9 cellular contexts compared by ENCODE assay signal in genomic region chr20:23125625-23126191, GRCh38. TPM values are rescaled to one million over a fixed set of nuclear protein-coding genes. Genes with fewer than 3 reads are reported as not detected.
DNase-seq lines count a peak whose midpoint lies in the region; ATAC-seq and TF ChIP-seq lines count a peak whose summit lies in the region.
"Had no signal": no experiment of that assay in that cellular context is flagged by ENCODE, and none has a peak within 500 bp of the region (broad histone marks: within the 10 kb centered on the region; RNA-seq: fewer than 3 reads in every experiment).

No MANE protein-coding gene starts in this region.

- no peak overlapping the region for H3K27ac Mint-ChIP-seq in endodermal cell
- H3K27ac Mint-ChIP-seq in activated T-helper 1 cell treated with anti-CD3 and anti-CD28 coated beads, Interleukin-12 subunit alpha, Interleukin-12 subunit beta, Interleukin-2, Interleukin-4 antibody, amounts not matched to agents 30 ng/mL and 10 ng/mL and 1 ng/mL, durations not matched to agents 14 hours and 24 hours and 36 hours = no peak overlapping the region

- H3K36me3 Mint-ChIP-seq in endodermal cell (ENCODE audit: low read depth) = no peaks in the 10 kb centered on the region
- H3K36me3 Mint-ChIP-seq in activated T-helper 1 cell treated with anti-CD3 and anti-CD28 coated beads, Interleukin-12 subunit alpha, Interleukin-12 subunit beta, Interleukin-2, Interleukin-4 antibody, amounts not matched to agents 30 ng/mL and 10 ng/mL and 1 ng/mL, durations not matched to agents 14 hours and 24 hours and 36 hours (ENCODE audit: low read depth) = no peaks in the 10 kb centered on the region

- TF ChIP-seq EP300 in sigmoid colon (IDR thresholded peaks at IDR 0.05) = no peak

- WGBS in sigmoid colon, 2 donors = 70 to 79% methylated on average over 5 of the region's 5 CpGs
- WGBS in endodermal cell (ENCODE audit: insufficient coverage in 1 of 2, insufficient read length in 1 of 2), 2 experiments = 96 to 100% methylated on average over 2 to 5 of the region's 5 CpGs

- peaks cover 2% of the 10 kb centered on the region for H3K27me3 Mint-ChIP-seq in endodermal cell (ENCODE audit: insufficient read depth)
- H3K27me3 Mint-ChIP-seq in activated T-helper 1 cell treated with anti-CD3 and anti-CD28 coated beads, Interleukin-12 subunit alpha, Interleukin-12 subunit beta, Interleukin-2, Interleukin-4 antibody, amounts not matched to agents 30 ng/mL and 10 ng/mL and 1 ng/mL, durations not matched to agents 14 hours and 24 hours and 36 hours (ENCODE audit: insufficient read depth) = peaks cover 11% of the 10 kb centered on the region

- no peaks in the 10 kb centered on the region for H3K9me3 Mint-ChIP-seq in endodermal cell
- H3K9me3 Mint-ChIP-seq in activated T-helper 1 cell treated with anti-CD3 and anti-CD28 coated beads, Interleukin-12 subunit alpha, Interleukin-12 subunit beta, Interleukin-2, Interleukin-4 antibody, amounts not matched to agents 30 ng/mL and 10 ng/mL and 1 ng/mL, durations not matched to agents 14 hours and 24 hours and 36 hours = no peaks in the 10 kb centered on the region

- TF ChIP-seq CTCF in foreskin keratinocyte (conservative IDR thresholded peaks at IDR 0.05) (no peak), sigmoid colon (IDR thresholded peaks at IDR 0.05) (no peak), endodermal cell (conservative IDR thresholded peaks at IDR 0.05) (no peak)

- intact Hi-C loops in sigmoid colon (cut with DNase I) = no loop called here
- intact Hi-C loops in activated T-helper 1 cell treated with anti-CD3 and anti-CD28 coated beads, Interleukin-12 subunit alpha, Interleukin-12 subunit beta, Interleukin-2, Interleukin-4 antibody, amounts not matched to agents 30 ng/mL and 10 ng/mL and 1 ng/mL, durations not matched to agents 14 hours and 24 hours and 36 hours (cut with micrococcal nuclease) = no loop called here

- DNase-seq in RPMI7951 (ENCODE audit: low read depth) (peak; percentile 75), foreskin keratinocyte (no peak), sigmoid colon (peak; percentile 78), HAP-1 (ENCODE audit: low spot score in 2 of 2) (no peak), MG63 (no peak), endodermal cell (no peak)
- DNase-seq in activated T-helper 1 cell treated with anti-CD3 and anti-CD28 coated beads, Interleukin-12 subunit alpha, Interleukin-12 subunit beta, Interleukin-2, Interleukin-4 antibody, amounts not matched to agents 30 ng/mL and 10 ng/mL and 1 ng/mL, durations not matched to agents 14 hours and 24 hours and 36 hours (ENCODE audit: low spot score) = no peak

- no peak overlapping the region for H3K4me3 Mint-ChIP-seq in endodermal cell
- no peak overlapping the region for H3K4me3 Mint-ChIP-seq in activated T-helper 1 cell treated with anti-CD3 and anti-CD28 coated beads, Interleukin-12 subunit alpha, Interleukin-12 subunit beta, Interleukin-2, Interleukin-4 antibody, amounts not matched to agents 30 ng/mL and 10 ng/mL and 1 ng/mL, durations not matched to agents 14 hours and 24 hours and 36 hours

- H3K36me3 ChIP-seq in sigmoid colon = no peaks in the 10 kb centered on the region
- H3K36me3 ChIP-seq in HAP-1 (replicated peaks) = no peaks in the 10 kb centered on the region
- no peaks in the 10 kb centered on the region for H3K36me3 ChIP-seq in MG63
- H3K36me3 ChIP-seq in endodermal cell (ENCODE audit: control insufficient read depth, insufficient read depth, low read length) = no peaks in the 10 kb centered on the region
- H3K36me3 ChIP-seq: Peyer's patch had no signal

- in situ Hi-C loops in HAP-1 (cut with MboI; ENCODE audit: low sequenced_read_pairs) = no loop called here

- H3K27ac ChIP-seq in foreskin keratinocyte = no peak overlapping the region
- H3K27ac ChIP-seq in sigmoid colon = peak overlapping the region; percentile 17 to 55 (median 32)
- no peak overlapping the region for H3K27ac ChIP-seq in endodermal cell (ENCODE audit: low read depth, low read length)

- no peak overlapping the region for H3K4me3 ChIP-seq in sigmoid colon
- H3K4me3 ChIP-seq in HAP-1 = no peak overlapping the region
- H3K4me3 ChIP-seq in MG63 = no peak overlapping the region
- H3K4me3 ChIP-seq in endodermal cell (ENCODE audit: low read length) = no peak overlapping the region
- H3K4me3 ChIP-seq: Peyer's patch had no signal

- H3K9ac ChIP-seq in endodermal cell (ENCODE audit: extremely low read depth, low read length, poor library complexity, severe bottlenecking) = no peak overlapping the region

- H3K9me3 ChIP-seq in sigmoid colon = no peaks in the 10 kb centered on the region
- no peaks in the 10 kb centered on the region for H3K9me3 ChIP-seq in HAP-1
- no peaks in the 10 kb centered on the region for H3K9me3 ChIP-seq in MG63
- H3K9me3 ChIP-seq in endodermal cell (ENCODE audit: control insufficient read depth, low read length) = no peaks in the 10 kb centered on the region
- H3K9me3 ChIP-seq: Peyer's patch had no signal

- H3K27me3 ChIP-seq in foreskin keratinocyte = no peaks in the 10 kb centered on the region
- no peaks in the 10 kb centered on the region for H3K27me3 ChIP-seq in sigmoid colon
- no peaks in the 10 kb centered on the region for H3K27me3 ChIP-seq in HAP-1 (ENCODE audit: low read depth)
- no peaks in the 10 kb centered on the region for H3K27me3 ChIP-seq in MG63
- H3K27me3 ChIP-seq in endodermal cell (ENCODE audit: control insufficient read depth, insufficient read depth, low read length, poor library complexity, severe bottlenecking) = no peaks in the 10 kb centered on the region
- H3K27me3 ChIP-seq: Peyer's patch had no signal

- H3K4me1 Mint-ChIP-seq in endodermal cell = peaks cover 9% of the 10 kb centered on the region
- no peaks in the 10 kb centered on the region for H3K4me1 Mint-ChIP-seq in activated T-helper 1 cell treated with anti-CD3 and anti-CD28 coated beads, Interleukin-12 subunit alpha, Interleukin-12 subunit beta, Interleukin-2, Interleukin-4 antibody, amounts not matched to agents 30 ng/mL and 10 ng/mL and 1 ng/mL, durations not matched to agents 14 hours and 24 hours and 36 hours (ENCODE audit: low read depth)

- ATAC-seq in GM19351 (IDR thresholded peaks at IDR 0.05; ENCODE audit: unreplicated experiment) (peak; percentile 50), foreskin keratinocyte (peak; percentile 28)

- TF ChIP-seq POLR2A in sigmoid colon (IDR thresholded peaks at IDR 0.05) = no peak

- H3K4me1 ChIP-seq in foreskin keratinocyte (no peaks in the 10 kb centered on the region), sigmoid colon (no peaks in the 10 kb centered on the region), HAP-1 (no peaks in the 10 kb centered on the region), endodermal cell (ENCODE audit: control insufficient read depth, insufficient read depth, low read length) (no peaks in the 10 kb centered on the region)

RNA-seq across cellular contexts. Expression of gene CD93, which starts 39.6 kb away (rescaled TPM):
- total RNA-seq in RPMI7951 (2014; rRNA removed; shearing (Covaris generic)) = under 0.01 TPM in 1 of 2 replicates, not detected in the other
- total RNA-seq in foreskin keratinocyte = not detected in 2 replicates
- polyA plus RNA-seq in foreskin keratinocyte = not detected in 2 replicates
- 10 to 100 TPM; 14.2 to 27.2 (median 17.7) TPM for total RNA-seq in sigmoid colon
- 10 to 100 TPM in 2 of 3 donors, 1 to 10 TPM in 1; 1.8 to 14.5 (median 10.6) TPM for polyA plus RNA-seq in sigmoid colon
- not detected in 2 replicates for total RNA-seq in MG63 (2014; rRNA removed; shearing (Covaris generic); ENCODE audit: low replicate concordance)
- under 1 TPM in 1 of 2 donors, not detected in 1; 0.04 TPM for total RNA-seq in endodermal cell
- 0.07 TPM for polyA plus RNA-seq in endodermal cell (2013, experiment 1 of 2)
- 0.04 TPM for polyA plus RNA-seq in endodermal cell (2013, experiment 2 of 2)
- total RNA-seq in activated T-helper 1 cell treated with anti-CD3 and anti-CD28 coated beads, Interleukin-12 subunit alpha, Interleukin-12 subunit beta, Interleukin-2, Interleukin-4 antibody, amounts not matched to agents 30 ng/mL and 10 ng/mL and 1 ng/mL, durations not matched to agents 14 hours and 24 hours and 36 hours = 1.2 and 1.3 TPM in 2 replicates

Comparison
In these comparisons a context has a peak if more than half of its experiments do, and no peak if none do; other contexts are left out.
1. DNase-seq: peak in RPMI7951 (single experiment) and sigmoid colon (single experiment); none in foreskin keratinocyte (0 of 2), HAP-1 (0 of 2), MG63 (single experiment), endodermal cell (single experiment) and activated T-helper 1 cell treated with anti-CD3 and anti-CD28 coated beads, Interleukin-12 subunit alpha, Interleukin-12 subunit beta, Interleukin-2, Interleukin-4 antibody, amounts not matched to agents 30 ng/mL and 10 ng/mL and 1 ng/mL, durations not matched to agents 14 hours and 24 hours and 36 hours (single experiment).
2. H3K27ac ChIP-seq: peak in sigmoid colon (4 of 4); none in foreskin keratinocyte (single experiment) and endodermal cell (single experiment).